Comparison of ENCODE assay signal across 22 cellular contexts in genomic region chr7:50621932-50622587, GRCh38. TPM values are rescaled to one million over a fixed set of nuclear protein-coding genes. Genes with fewer than 3 reads are reported as not detected.
"Had no signal": no experiment of that assay in that cellular context is flagged by ENCODE, and none has a peak within 500 bp of the region (broad histone marks: within the 10 kb centered on the region; RNA-seq: fewer than 3 reads in every experiment).

No MANE protein-coding gene starts in this region.

- H3K4me3 ChIP-seq: adrenal gland, tibial artery, vagina had no signal

- H3K27me3 ChIP-seq: adrenal gland, neutrophil, tibial artery, vagina had no signal

- H3K4me1 Mint-ChIP-seq: activated CD4-positive, alpha-beta memory T cell treated with anti-CD3 and anti-CD28 coated beads, Interleukin-2, amount 10 ng/mL, durations not matched to agents 7 days and 5 days; activated CD4-positive, alpha-beta T cell treated with anti-CD3 and anti-CD28 coated beads for 36 hours; activated naive CD4-positive, alpha-beta T cell treated with anti-CD3 and anti-CD28 coated beads, Interleukin-2, amount 50 U/mL, for 24 hours; naive B cell had no signal

- DNase-seq: activated CD4-positive, alpha-beta memory T cell treated with anti-CD3 and anti-CD28 coated beads, Interleukin-2, amount 10 ng/mL, durations not matched to agents 7 days and 5 days; activated CD4-positive, alpha-beta T cell treated with anti-CD3 and anti-CD28 coated beads for 36 hours; activated effector memory CD4-positive, alpha-beta T cell treated with Interleukin-2 at 50 U/mL for 16 hours; activated T-cell treated with anti-CD3 and anti-CD28 coated beads, Interleukin-2, amount 50 U/mL, for 24 hours; effector memory CD4-positive, alpha-beta T cell; left colon; mammary epithelial cell; naive B cell; retina; stimulated activated CD4-positive, alpha-beta T cell treated with anti-CD3 and anti-CD28 coated beads, Interleukin-2, amount 100 ng/mL, for 48 hours; stimulated activated naive B cell treated with anti-CD40 and anti-IgM and Interleukin-4, amounts not matched to agents 10 μg/mL and 1 μg/mL and 100 μg/mL, for 72 hours; tibial artery had no signal

- H3K9me3 Mint-ChIP-seq: activated CD4-positive, alpha-beta memory T cell treated with anti-CD3 and anti-CD28 coated beads, Interleukin-2, amount 10 ng/mL, durations not matched to agents 7 days and 5 days; activated naive CD4-positive, alpha-beta T cell treated with anti-CD3 and anti-CD28 coated beads, Interleukin-2, amount 50 U/mL, for 24 hours; activated T-cell treated with anti-CD3 and anti-CD28 coated beads, Interleukin-2, amount 50 U/mL, for 24 hours; brain; dendritic cell treated with granulocyte-macrophage colony-stimulating factor and Interleukin-4, amounts not matched to agents 40 ng/mL and 50 ng/mL, for 4 days; naive B cell; stimulated activated naive B cell treated with anti-CD40 and anti-IgM and Interleukin-4, amounts not matched to agents 10 μg/mL and 1 μg/mL and 100 μg/mL, for 72 hours had no signal

- H3K4me1 ChIP-seq: adrenal gland, vagina had no signal

- H3K27ac Mint-ChIP-seq: activated CD4-positive, alpha-beta memory T cell treated with anti-CD3 and anti-CD28 coated beads, Interleukin-2, amount 10 ng/mL, durations not matched to agents 7 days and 5 days; activated CD4-positive, alpha-beta T cell treated with anti-CD3 and anti-CD28 coated beads for 36 hours; activated naive CD4-positive, alpha-beta T cell treated with anti-CD3 and anti-CD28 coated beads, Interleukin-2, amount 50 U/mL, for 24 hours; activated T-cell treated with anti-CD3 and anti-CD28 coated beads, Interleukin-2, amount 50 U/mL, for 24 hours; dendritic cell treated with granulocyte-macrophage colony-stimulating factor and Interleukin-4, amounts not matched to agents 40 ng/mL and 50 ng/mL, for 4 days; stimulated activated naive B cell treated with anti-CD40 and anti-IgM and Interleukin-4, amounts not matched to agents 10 μg/mL and 1 μg/mL and 100 μg/mL, for 72 hours had no signal

- H3K36me3 Mint-ChIP-seq: activated naive CD4-positive, alpha-beta T cell treated with anti-CD3 and anti-CD28 coated beads, Interleukin-2, amount 50 U/mL, for 24 hours; naive B cell; stimulated activated naive B cell treated with anti-CD40 and anti-IgM and Interleukin-4, amounts not matched to agents 10 μg/mL and 1 μg/mL and 100 μg/mL, for 72 hours had no signal

- H3K27ac ChIP-seq: adrenal gland, neutrophil, vagina, VCaP had no signal

- H3K9me3 ChIP-seq: adrenal gland, neutrophil, tibial artery, vagina had no signal

- H3K27me3 Mint-ChIP-seq: activated naive CD4-positive, alpha-beta T cell treated with anti-CD3 and anti-CD28 coated beads, Interleukin-2, amount 50 U/mL, for 24 hours; activated T-cell treated with anti-CD3 and anti-CD28 coated beads, Interleukin-2, amount 50 U/mL, for 24 hours; brain; dendritic cell treated with granulocyte-macrophage colony-stimulating factor and Interleukin-4, amounts not matched to agents 40 ng/mL and 50 ng/mL, for 4 days; stimulated activated naive B cell treated with anti-CD40 and anti-IgM and Interleukin-4, amounts not matched to agents 10 μg/mL and 1 μg/mL and 100 μg/mL, for 72 hours had no signal

- ATAC-seq: activated CD4-positive, alpha-beta T cell treated with anti-CD3 and anti-CD28 coated beads for 36 hours; left colon; stimulated activated naive B cell treated with anti-CD40 and anti-IgM and Interleukin-4, amounts not matched to agents 10 μg/mL and 1 μg/mL and 100 μg/mL, for 72 hours had no signal

- H3K4me3 Mint-ChIP-seq: activated CD4-positive, alpha-beta memory T cell treated with anti-CD3 and anti-CD28 coated beads, Interleukin-2, amount 10 ng/mL, durations not matched to agents 7 days and 5 days; activated CD4-positive, alpha-beta T cell treated with anti-CD3 and anti-CD28 coated beads for 36 hours; activated naive CD4-positive, alpha-beta T cell treated with anti-CD3 and anti-CD28 coated beads, Interleukin-2, amount 50 U/mL, for 24 hours; activated T-cell treated with anti-CD3 and anti-CD28 coated beads, Interleukin-2, amount 50 U/mL, for 24 hours; brain; dendritic cell treated with granulocyte-macrophage colony-stimulating factor and Interleukin-4, amounts not matched to agents 40 ng/mL and 50 ng/mL, for 4 days; naive B cell; stimulated activated naive B cell treated with anti-CD40 and anti-IgM and Interleukin-4, amounts not matched to agents 10 μg/mL and 1 μg/mL and 100 μg/mL, for 72 hours had no signal

RNA-seq across cellular contexts. Expression of gene DDC, which starts 56.9 kb away (rescaled TPM):
- total RNA-seq: activated CD4-positive, alpha-beta memory T cell treated with anti-CD3 and anti-CD28 coated beads, Interleukin-2, amount 10 ng/mL, durations not matched to agents 7 days and 5 days; fibroblast of lung; mammary epithelial cell; mononuclear cell; T-helper 1 cell treated with Interleukin-12 subunit alpha and Interleukin-12 subunit beta and Interleukin-4 antibody, amounts not matched to agents 30 ng/mL and 1 ng/mL, for 36 hours had no signal
- polyA plus RNA-seq: fibroblast of lung, mammary epithelial cell had no signal
